Comparison of ENCODE assay signal across 11 cellular contexts in genomic region chr6:142855877-142856606, GRCh38.
DNase-seq lines count a peak whose midpoint lies in the region; ATAC-seq and TF ChIP-seq lines count a peak whose summit lies in the region.
"Had no signal": no experiment of that assay in that cellular context is flagged by ENCODE, and none has a peak within 500 bp of the region (broad histone marks: within the 10 kb centered on the region; RNA-seq: fewer than 3 reads in every experiment).

No MANE protein-coding gene starts in this region.

- no peaks in the 10 kb centered on the region for H3K9me3 ChIP-seq in WERI-Rb-1 (ENCODE audit: severe bottlenecking)
- H3K9me3 ChIP-seq: A549 had no signal

- no peaks in the 10 kb centered on the region for H3K9me3 Mint-ChIP-seq in activated CD4-positive, alpha-beta T cell treated with anti-CD3 and anti-CD28 coated beads, Interleukin-2, amount 10 ng/mL, durations not matched to agents 24 days and 14 days
- no peaks in the 10 kb centered on the region for H3K9me3 Mint-ChIP-seq in T-cell
- peaks cover 3% of the 10 kb centered on the region for H3K9me3 Mint-ChIP-seq in stimulated activated memory B cell treated with anti-CD40 and anti-IgM and Interleukin-4, amounts not matched to agents 10 μg/mL and 1 μg/mL and 100 μg/mL, for 72 hours

- peaks cover 86% of the 10 kb centered on the region for H3K4me1 Mint-ChIP-seq in activated CD4-positive, alpha-beta T cell treated with anti-CD3 and anti-CD28 coated beads, Interleukin-2, amount 10 ng/mL, durations not matched to agents 24 days and 14 days
- H3K4me1 Mint-ChIP-seq in T-cell: peaks cover 95 to 100% (median 96%) of the 10 kb centered on the region in 3 donors
- H3K4me1 Mint-ChIP-seq in stimulated activated memory B cell treated with anti-CD40 and anti-IgM and Interleukin-4, amounts not matched to agents 10 μg/mL and 1 μg/mL and 100 μg/mL, for 72 hours: peaks cover 81% of the 10 kb centered on the region

- H3K27me3 ChIP-seq in WERI-Rb-1 (ENCODE audit: insufficient read depth, low read depth, severe bottlenecking): no peaks in the 10 kb centered on the region

- H3K27me3 Mint-ChIP-seq in activated CD4-positive, alpha-beta T cell treated with anti-CD3 and anti-CD28 coated beads, Interleukin-2, amount 10 ng/mL, durations not matched to agents 24 days and 14 days: no peaks in the 10 kb centered on the region
- no peaks in the 10 kb centered on the region for H3K27me3 Mint-ChIP-seq in T-cell
- no peaks in the 10 kb centered on the region for H3K27me3 Mint-ChIP-seq in stimulated activated memory B cell treated with anti-CD40 and anti-IgM and Interleukin-4, amounts not matched to agents 10 μg/mL and 1 μg/mL and 100 μg/mL, for 72 hours

- CTCF ChIA-PET in T-cell (lab: Charles Lee): interaction anchor here (0.7 to 2.5 kb wide), 4 partner anchors 10 to 91 kb away, joined by 3 to 7 read pairs (median 6); no protein-coding TSS in a partner anchor

- DNase-seq in activated CD4-positive, alpha-beta T cell treated with anti-CD3 and anti-CD28 coated beads, Interleukin-2, amount 10 ng/mL, durations not matched to agents 24 days and 14 days: peak; percentile 69
- DNase-seq in activated CD4-positive, alpha-beta T cell treated with anti-CD3 and anti-CD28 coated beads, Interleukin-2, amount 50 U/mL, for 4 hours: no peak
- no peak for DNase-seq in T-cell
- DNase-seq in Right ventricle myocardium inferior (ENCODE audit: missing footprints): no peak
- DNase-seq in WERI-Rb-1: no peak
- no peak for DNase-seq in GM10266 (ENCODE audit: extremely low spot score)
- DNase-seq: effector CD8-positive, alpha-beta T cell; GOT3 had no signal

- intact Hi-C loops in activated CD4-positive, alpha-beta T cell treated with anti-CD3 and anti-CD28 coated beads, Interleukin-2, amount 10 ng/mL, durations not matched to agents 24 days and 14 days (cut with micrococcal nuclease): loop anchor here (1.0 to 2.0 kb wide), 5 partner anchors 13 to 57 kb away; no protein-coding TSS in a partner anchor
- intact Hi-C loops in Right ventricle myocardium inferior (cut with DNase I): no loop called here

- POLR2A ChIA-PET in T-cell (lab: Charles Lee): interaction anchor here (0.5 to 3.4 kb wide), 7 partner anchors 13 to 1238 kb away, joined by 3 to 15 read pairs (median 3); no protein-coding TSS in a partner anchor

- TF ChIP-seq CTCF in WERI-Rb-1 (IDR thresholded peaks at IDR 0.05; ENCODE audit: low read depth, low read length) (no peak), GM10266 (IDR thresholded peaks at IDR 0.05; ENCODE audit: control insufficient read depth, insufficient read depth, low read depth, missing control alignments) (no peak)

- peak overlapping the region; percentile 97 for H3K27ac Mint-ChIP-seq in activated CD4-positive, alpha-beta T cell treated with anti-CD3 and anti-CD28 coated beads, Interleukin-2, amount 10 ng/mL, durations not matched to agents 24 days and 14 days
- peak overlapping the region; percentile 99 for H3K27ac Mint-ChIP-seq in T-cell
- peak overlapping the region; percentile 83 for H3K27ac Mint-ChIP-seq in stimulated activated memory B cell treated with anti-CD40 and anti-IgM and Interleukin-4, amounts not matched to agents 10 μg/mL and 1 μg/mL and 100 μg/mL, for 72 hours

- H3K4me3 ChIP-seq in WERI-Rb-1 (ENCODE audit: low read depth, low read length): no peak overlapping the region
- H3K4me3 ChIP-seq: A549 had no signal

- H3K36me3 ChIP-seq in WERI-Rb-1: no peaks in the 10 kb centered on the region

- H3K4me3 Mint-ChIP-seq in activated CD4-positive, alpha-beta T cell treated with anti-CD3 and anti-CD28 coated beads, Interleukin-2, amount 10 ng/mL, durations not matched to agents 24 days and 14 days: peak overlapping the region; percentile 83
- peak overlapping the region; percentile 75 to 81 (median 76) for H3K4me3 Mint-ChIP-seq in T-cell
- H3K4me3 Mint-ChIP-seq in stimulated activated memory B cell treated with anti-CD40 and anti-IgM and Interleukin-4, amounts not matched to agents 10 μg/mL and 1 μg/mL and 100 μg/mL, for 72 hours: peak overlapping the region; percentile 72

- ATAC-seq in HG02840 (IDR thresholded peaks at IDR 0.05; ENCODE audit: low FRiP score, unreplicated experiment) (peak; percentile 32), T-cell (replicated peaks in 1 of 4) (no peak), Right ventricle myocardium inferior (no peak)
- ATAC-seq in stimulated activated memory B cell treated with anti-CD40 and anti-IgM and Interleukin-4, amounts not matched to agents 10 μg/mL and 1 μg/mL and 100 μg/mL, for 72 hours: peak; percentile 55
- ATAC-seq: A549 had no signal

- no peak overlapping the region for H3K27ac ChIP-seq in WERI-Rb-1
- H3K27ac ChIP-seq: A549 had no signal

- peaks cover 43% of the 10 kb centered on the region for H3K36me3 Mint-ChIP-seq in activated CD4-positive, alpha-beta T cell treated with anti-CD3 and anti-CD28 coated beads, Interleukin-2, amount 10 ng/mL, durations not matched to agents 24 days and 14 days (ENCODE audit: low read depth)
- H3K36me3 Mint-ChIP-seq in T-cell: peaks cover 24% of the 10 kb centered on the region
- peaks cover 14% of the 10 kb centered on the region for H3K36me3 Mint-ChIP-seq in stimulated activated memory B cell treated with anti-CD40 and anti-IgM and Interleukin-4, amounts not matched to agents 10 μg/mL and 1 μg/mL and 100 μg/mL, for 72 hours

Comparison
In these comparisons a context has a peak if more than half of its experiments do, and no peak if none do; other contexts are left out.
1. ATAC-seq: peak in HG02840 (single experiment) and stimulated activated memory B cell treated with anti-CD40 and anti-IgM and Interleukin-4, amounts not matched to agents 10 μg/mL and 1 μg/mL and 100 μg/mL, for 72 hours (single experiment); none in T-cell (0 of 4) and Right ventricle myocardium inferior (single experiment).
2. Peak in every context shown above with its lines, with median percentiles within 50 percentile points of each other: H3K27ac Mint-ChIP-seq and H3K4me3 Mint-ChIP-seq.